Comparison of ENCODE assay signal across 13 cellular contexts in the genomic region with DNA sequence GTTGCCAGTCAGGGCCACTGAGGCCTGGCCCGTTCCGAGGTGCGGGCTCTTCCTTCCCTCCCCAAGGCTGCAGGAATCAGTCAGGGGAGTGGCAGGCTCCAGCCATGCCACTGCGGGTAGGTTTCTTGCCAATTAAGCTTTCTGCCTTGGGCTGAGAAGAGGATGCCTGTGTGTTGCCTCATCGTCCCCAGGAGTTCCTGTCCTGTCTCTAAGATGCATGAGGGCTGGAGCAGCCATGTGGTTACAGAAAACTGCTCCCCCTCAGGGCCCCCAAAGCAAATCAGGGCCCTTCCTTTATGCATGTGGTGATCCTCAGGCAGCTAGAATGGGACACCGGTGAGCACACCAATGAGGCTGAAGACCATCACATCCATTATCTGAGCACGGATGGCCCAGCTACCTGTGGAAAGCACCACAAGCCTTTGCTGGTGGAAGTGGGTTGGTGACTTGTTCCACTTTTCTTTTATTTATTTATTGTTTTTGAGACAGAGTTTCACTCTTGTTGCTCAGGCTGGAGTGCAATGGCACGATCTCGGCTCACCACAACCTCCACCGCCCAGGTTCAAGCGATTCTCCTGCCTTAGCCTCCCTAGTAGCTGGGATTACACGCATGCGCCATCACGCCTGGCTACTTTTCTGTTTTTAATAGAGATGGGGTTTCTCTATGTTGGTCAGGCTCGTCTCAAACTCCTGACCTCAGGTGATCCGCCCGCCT. TPM values are rescaled to one million over a fixed set of nuclear protein-coding genes. Genes with fewer than 3 reads are reported as not detected.
DNase-seq lines count a peak whose midpoint lies in the region; ATAC-seq lines count a peak whose summit lies in the region.
"Not testable (repeated sequence)": the region's sequence is repeated elsewhere in the genome, so short reads cannot be mapped to it uniquely, and the experiment has no call there.
"Had no signal": no experiment of that assay in that cellular context is flagged by ENCODE, and none has a peak within 500 bp of the region (broad histone marks: within the 10 kb centered on the region; RNA-seq: fewer than 3 reads in every experiment).

No MANE protein-coding gene starts in this region.

- H3K4me1 Mint-ChIP-seq in T-helper 2 cell treated with Interferon-gamma antibody and Interleukin-4, amounts not matched to agents 5 μg/mL and 100 μg/mL, for 36 hours (ENCODE audit: low read depth) = peaks cover 43% of the 10 kb centered on the region
- peaks cover 51% of the 10 kb centered on the region for H3K4me1 Mint-ChIP-seq in activated T-cell treated with anti-CD3 and anti-CD28 coated beads, Interleukin-2, amount 50 U/mL, for 72 hours (ENCODE audit: low read depth)
- H3K4me1 Mint-ChIP-seq in memory B cell = not testable (repeated sequence)

- peak overlapping the region; percentile 83 for H3K4me3 Mint-ChIP-seq in T-helper 2 cell treated with Interferon-gamma antibody and Interleukin-4, amounts not matched to agents 5 μg/mL and 100 μg/mL, for 36 hours
- H3K4me3 Mint-ChIP-seq in activated T-cell treated with anti-CD3 and anti-CD28 coated beads, Interleukin-2, amount 50 U/mL, for 72 hours = peak overlapping the region; percentile 73 to 86
- not testable (repeated sequence) for H3K4me3 Mint-ChIP-seq in memory B cell

- peak overlapping the region; percentile 9 for H3K27ac ChIP-seq in caudate nucleus (ENCODE audit: low read depth, low read length)

- ATAC-seq in GM18868 (IDR thresholded peaks at IDR 0.05; ENCODE audit: unreplicated experiment) (peak; percentile 26), memory B cell (ENCODE audit: low read depth) (peak; percentile 96)
- ATAC-seq in activated T-cell treated with anti-CD3 and anti-CD28 coated beads, Interleukin-2, amount 50 U/mL, for 72 hours (replicated peaks in 1 of 2) = peak in 1 of 2 donors; percentile 5

- H3K27me3 Mint-ChIP-seq in T-helper 2 cell treated with Interferon-gamma antibody and Interleukin-4, amounts not matched to agents 5 μg/mL and 100 μg/mL, for 36 hours (ENCODE audit: low read depth); activated T-cell treated with anti-CD3 and anti-CD28 coated beads, Interleukin-2, amount 50 U/mL, for 72 hours (ENCODE audit: low read depth); memory B cell: not testable (repeated sequence)

- H3K27ac Mint-ChIP-seq in T-helper 2 cell treated with Interferon-gamma antibody and Interleukin-4, amounts not matched to agents 5 μg/mL and 100 μg/mL, for 36 hours = peak overlapping the region; percentile 99
- peak overlapping the region; percentile 95 for H3K27ac Mint-ChIP-seq in activated T-cell treated with anti-CD3 and anti-CD28 coated beads, Interleukin-2, amount 50 U/mL, for 72 hours
- H3K27ac Mint-ChIP-seq in memory B cell = not testable (repeated sequence)

- not testable (repeated sequence) for H3K9me3 Mint-ChIP-seq in T-helper 2 cell treated with Interferon-gamma antibody and Interleukin-4, amounts not matched to agents 5 μg/mL and 100 μg/mL, for 36 hours; activated T-cell treated with anti-CD3 and anti-CD28 coated beads, Interleukin-2, amount 50 U/mL, for 72 hours; memory B cell

- not testable (repeated sequence) for H3K36me3 Mint-ChIP-seq in T-helper 2 cell treated with Interferon-gamma antibody and Interleukin-4, amounts not matched to agents 5 μg/mL and 100 μg/mL, for 36 hours (ENCODE audit: low read depth); activated T-cell treated with anti-CD3 and anti-CD28 coated beads, Interleukin-2, amount 50 U/mL, for 72 hours (ENCODE audit: insufficient read depth in 2 of 2); memory B cell

- DNase-seq in AML-193 (lab: John Stamatoyannopoulos, UW) (peak; percentile 17 to 37), Kasumi-1 (lab: John Stamatoyannopoulos, UW) (peak; percentile 47 to 56), caudate nucleus (lab: John Stamatoyannopoulos, UW) (peak in 3 of 61 donors; percentile 3 to 38 (median 26))
- peak; percentile 22 for DNase-seq in T-helper 2 cell treated with Interferon-gamma antibody and Interleukin-4, amounts not matched to agents 5 μg/mL and 100 μg/mL, for 36 hours (ENCODE audit: low spot score)
- DNase-seq in activated T-cell treated with anti-CD3 and anti-CD28 coated beads, Interleukin-2, amount 50 U/mL, for 72 hours = peak in 1 of 2 donors; percentile 36
- DNase-seq in memory B cell (ENCODE audit: low spot score in 2 of 2) = not testable (repeated sequence)
- peak; percentile 14 for DNase-seq in stimulated activated CD4-positive, alpha-beta T cell treated with anti-CD3 and anti-CD28 coated beads, Interleukin-4, amount 100 ng/mL, for 24 hours

RNA-seq across cellular contexts. Expression of a gene that starts 27.0 kb away (rescaled TPM):
- 100 to 1,000 TPM; 463 to 508 TPM for total RNA-seq in activated T-cell treated with anti-CD3 and anti-CD28 coated beads, Interleukin-2, amount 50 U/mL, for 72 hours

RNA-seq across cellular contexts. Expression of a gene that starts 40.0 kb away (rescaled TPM):
- under 1 TPM in 1 of 2 donors, not detected in 1; 0.22 TPM for total RNA-seq in activated T-cell treated with anti-CD3 and anti-CD28 coated beads, Interleukin-2, amount 50 U/mL, for 72 hours
- total RNA-seq: activated CD8-positive, alpha-beta memory T cell treated with anti-CD3 and anti-CD28 coated beads for 36 hours; dermis microvascular lymphatic vessel endothelial cell; myocyte; posterior vena cava; ureter had no signal

RNA-seq across cellular contexts. Expression of a gene that starts 54.9 kb away (rescaled TPM):
- total RNA-seq in activated T-cell treated with anti-CD3 and anti-CD28 coated beads, Interleukin-2, amount 50 U/mL, for 72 hours = 10 to 100 TPM; 35.8 to 39.8 TPM
